In the genomic region with DNA sequence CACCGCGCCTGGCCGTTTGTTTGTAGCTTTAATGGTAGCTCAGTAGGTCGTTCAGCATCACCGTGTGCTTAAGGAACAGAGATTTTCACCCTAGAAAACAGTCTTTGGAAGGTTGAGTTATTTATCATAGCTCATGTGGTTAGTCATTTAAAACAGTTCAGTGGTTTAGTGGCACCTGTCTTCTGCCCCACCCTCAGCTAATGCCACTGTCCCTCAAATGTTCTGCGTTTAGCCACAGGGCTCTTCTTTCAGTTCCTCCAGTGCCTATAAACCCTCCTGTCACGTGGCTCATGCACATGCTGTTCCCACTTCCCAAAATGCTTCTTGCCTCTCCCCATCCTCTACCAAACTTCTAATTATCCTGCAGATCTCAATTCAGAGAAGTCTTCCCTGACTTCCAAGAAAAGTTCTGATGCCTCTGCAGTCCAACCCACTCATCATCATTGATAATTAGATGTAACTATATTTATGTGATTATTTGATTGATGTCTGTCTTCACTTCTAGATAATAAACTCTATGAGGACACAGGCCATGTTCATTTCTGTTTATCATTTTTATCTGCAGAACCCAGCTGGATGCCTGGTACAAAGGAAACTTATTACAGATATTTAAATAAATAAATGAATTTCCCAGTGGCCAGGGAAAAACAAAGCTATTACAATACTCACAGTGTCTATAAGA, we compare ENCODE assay signal across 10 cellular contexts. TPM values are rescaled to one million over a fixed set of nuclear protein-coding genes. Genes with fewer than 3 reads are reported as not detected.
DNase-seq lines count a peak whose midpoint lies in the region; ATAC-seq and TF ChIP-seq lines count a peak whose summit lies in the region.
"Had no signal": no experiment of that assay in that cellular context is flagged by ENCODE, and none has a peak within 500 bp of the region (broad histone marks: within the 10 kb centered on the region; RNA-seq: fewer than 3 reads in every experiment).

No MANE protein-coding gene starts in this region.

- DNase-seq in stimulated activated CD4-positive, alpha-beta T cell treated with anti-CD3 and anti-CD28 coated beads, Interleukin-15, amount 100 ng/mL, for 24 hours: peak; percentile 23
- DNase-seq in stimulated activated CD4-positive, alpha-beta T cell treated with anti-CD3 and anti-CD28 coated beads, Interleukin-2, amount 100 ng/mL, for 24 hours: no peak
- DNase-seq in SJCRH30 (peak; percentile 53 to 68), upper lobe of right lung (no peak), NCI-H510A (lab: John Stamatoyannopoulos, UW) (no peak), WERI-Rb-1 (no peak), ACHN (no peak)

- intact Hi-C loops in upper lobe of right lung (cut with DNase I): no loop called here

- TF ChIP-seq CTCF in upper lobe of right lung (IDR thresholded peaks at IDR 0.05) (no peak), WERI-Rb-1 (IDR thresholded peaks at IDR 0.05; ENCODE audit: low read depth, low read length) (no peak)

- no peaks in the 10 kb centered on the region for H3K36me3 ChIP-seq in SJCRH30
- no peaks in the 10 kb centered on the region for H3K36me3 ChIP-seq in upper lobe of right lung
- no peaks in the 10 kb centered on the region for H3K36me3 ChIP-seq in WERI-Rb-1

- in situ Hi-C loops in ACHN (cut with HindIII; ENCODE audit: low pct_ligation_motif_present, low pct_unique_long_range_greater_than_20kb, low sequenced_read_pairs): no loop called here

- H3K27me3 ChIP-seq in SJCRH30 (no peaks in the 10 kb centered on the region), upper lobe of right lung (no peaks in the 10 kb centered on the region), WERI-Rb-1 (ENCODE audit: insufficient read depth, low read depth, severe bottlenecking) (no peaks in the 10 kb centered on the region)
- H3K27me3 ChIP-seq: dorsolateral prefrontal cortex had no signal

- H3K4me3 ChIP-seq in SJCRH30: peak overlapping the region; percentile 29; the same call in 1 of the 2 replicates
- no peak overlapping the region for H3K4me3 ChIP-seq in upper lobe of right lung
- no peak overlapping the region for H3K4me3 ChIP-seq in WERI-Rb-1 (ENCODE audit: low read depth, low read length)
- H3K4me3 ChIP-seq: dorsolateral prefrontal cortex, SK-N-MC had no signal

- H3K27ac ChIP-seq in SJCRH30 (no peak overlapping the region), upper lobe of right lung (no peak overlapping the region), WERI-Rb-1 (no peak overlapping the region)
- H3K27ac ChIP-seq: dorsolateral prefrontal cortex, SK-N-MC had no signal

- peaks cover 8% of the 10 kb centered on the region for H3K4me1 ChIP-seq in SJCRH30
- peaks cover 11% of the 10 kb centered on the region for H3K4me1 ChIP-seq in upper lobe of right lung

- peak; percentile 67 for ATAC-seq in HG02973 (IDR thresholded peaks at IDR 0.05; ENCODE audit: unreplicated experiment)
- ATAC-seq in upper lobe of right lung: peak; percentile 80

- no peaks in the 10 kb centered on the region for H3K9me3 ChIP-seq in SJCRH30 (replicated peaks)
- no peaks in the 10 kb centered on the region for H3K9me3 ChIP-seq in upper lobe of right lung
- no peaks in the 10 kb centered on the region for H3K9me3 ChIP-seq in WERI-Rb-1 (ENCODE audit: severe bottlenecking)

RNA-seq across cellular contexts. Expression of a gene that starts 14.4 kb away (rescaled TPM):
- 9.6 and 9.8 TPM in 2 replicates for total RNA-seq in SJCRH30 (2014; rRNA removed; shearing (Covaris generic))
- 4.6 TPM for total RNA-seq in upper lobe of right lung

Comparison
In these comparisons a context has a peak if more than half of its experiments do, and no peak if none do; other contexts are left out.
1. DNase-seq: peak in stimulated activated CD4-positive, alpha-beta T cell treated with anti-CD3 and anti-CD28 coated beads, Interleukin-15, amount 100 ng/mL, for 24 hours (single experiment) and SJCRH30 (2 of 2); none in stimulated activated CD4-positive, alpha-beta T cell treated with anti-CD3 and anti-CD28 coated beads, Interleukin-2, amount 100 ng/mL, for 24 hours (0 of 2), upper lobe of right lung (single experiment), NCI-H510A (single experiment), WERI-Rb-1 (single experiment) and ACHN (single experiment).